Comparison of ENCODE assay signal across 24 cellular contexts in genomic region chr1:180616441-180616840, GRCh38. TPM values are rescaled to one million over a fixed set of nuclear protein-coding genes. Genes with fewer than 3 reads are reported as not detected.
"Had no signal": no experiment of that assay in that cellular context is flagged by ENCODE, and none has a peak within 500 bp of the region (broad histone marks: within the 10 kb centered on the region; RNA-seq: fewer than 3 reads in every experiment).

No MANE protein-coding gene starts in this region.

- H2AFZ ChIP-seq: parathyroid adenoma had no signal

- ATAC-seq: effector memory CD8-positive, alpha-beta T cell; left ventricle myocardium superior; naive thymus-derived CD8-positive, alpha-beta T cell; stimulated activated naive B cell treated with anti-CD40 and anti-IgM and Interleukin-4, amounts not matched to agents 10 μg/mL and 1 μg/mL and 100 μg/mL, for 72 hours had no signal

- H3K4me3 ChIP-seq: ascending aorta, heart right ventricle, sigmoid colon, spleen, thoracic aorta, upper lobe of left lung had no signal

- H3K4me3 Mint-ChIP-seq: activated naive CD4-positive, alpha-beta T cell treated with anti-CD3 and anti-CD28 coated beads, Interleukin-2, amount 50 U/mL, for 24 hours; effector memory CD8-positive, alpha-beta T cell; memory B cell; naive thymus-derived CD8-positive, alpha-beta T cell; stimulated activated naive B cell treated with anti-CD40 and anti-IgM and Interleukin-4, amounts not matched to agents 10 μg/mL and 1 μg/mL and 100 μg/mL, for 72 hours had no signal

- H3K27me3 ChIP-seq: ascending aorta, heart right ventricle, sigmoid colon, spleen, upper lobe of left lung had no signal

- H3K36me3 Mint-ChIP-seq: activated naive CD4-positive, alpha-beta T cell treated with anti-CD3 and anti-CD28 coated beads, Interleukin-2, amount 50 U/mL, for 24 hours; memory B cell; naive thymus-derived CD8-positive, alpha-beta T cell; stimulated activated naive B cell treated with anti-CD40 and anti-IgM and Interleukin-4, amounts not matched to agents 10 μg/mL and 1 μg/mL and 100 μg/mL, for 72 hours had no signal

- H3K27me3 Mint-ChIP-seq: activated naive CD4-positive, alpha-beta T cell treated with anti-CD3 and anti-CD28 coated beads, Interleukin-2, amount 50 U/mL, for 24 hours; effector memory CD8-positive, alpha-beta T cell; memory B cell; naive thymus-derived CD8-positive, alpha-beta T cell; stimulated activated naive B cell treated with anti-CD40 and anti-IgM and Interleukin-4, amounts not matched to agents 10 μg/mL and 1 μg/mL and 100 μg/mL, for 72 hours had no signal

- DNase-seq: activated CD4-positive, alpha-beta T cell treated with anti-CD3 and anti-CD28 coated beads for 1 hour; activated CD4-positive, alpha-beta T cell treated with anti-CD3 and anti-CD28 coated beads, Interleukin-2, amount 50 U/mL, for 4 hours; activated gamma-delta T cell; caudate nucleus; effector memory CD8-positive, alpha-beta T cell; heart right ventricle; kidney glomerular epithelial cell; left ventricle myocardium superior; naive thymus-derived CD8-positive, alpha-beta T cell; sigmoid colon; spleen; stimulated activated naive B cell treated with anti-CD40 and anti-IgM and Interleukin-4, amounts not matched to agents 10 μg/mL and 1 μg/mL and 100 μg/mL, for 72 hours; upper lobe of left lung; WERI-Rb-1 had no signal

- H3K79me2 ChIP-seq: parathyroid adenoma had no signal

- H3K27ac Mint-ChIP-seq: activated naive CD4-positive, alpha-beta T cell treated with anti-CD3 and anti-CD28 coated beads, Interleukin-2, amount 50 U/mL, for 24 hours; effector memory CD8-positive, alpha-beta T cell; memory B cell; naive thymus-derived CD8-positive, alpha-beta T cell; stimulated activated naive B cell treated with anti-CD40 and anti-IgM and Interleukin-4, amounts not matched to agents 10 μg/mL and 1 μg/mL and 100 μg/mL, for 72 hours had no signal

- H3K9me3 ChIP-seq: ascending aorta, heart right ventricle, sigmoid colon, spleen, thoracic aorta, upper lobe of left lung had no signal

- H3K4me1 ChIP-seq: parathyroid adenoma had no signal

- H3K9ac ChIP-seq: parathyroid adenoma had no signal

- H3K9me3 Mint-ChIP-seq: activated naive CD4-positive, alpha-beta T cell treated with anti-CD3 and anti-CD28 coated beads, Interleukin-2, amount 50 U/mL, for 24 hours; effector memory CD8-positive, alpha-beta T cell; memory B cell; naive thymus-derived CD8-positive, alpha-beta T cell; stimulated activated naive B cell treated with anti-CD40 and anti-IgM and Interleukin-4, amounts not matched to agents 10 μg/mL and 1 μg/mL and 100 μg/mL, for 72 hours had no signal

- H3K36me3 ChIP-seq: ascending aorta, heart right ventricle, sigmoid colon, spleen, thoracic aorta, upper lobe of left lung, WERI-Rb-1 had no signal

- H3K27ac ChIP-seq: ascending aorta, heart right ventricle, parathyroid adenoma, thoracic aorta, upper lobe of left lung, WERI-Rb-1 had no signal

RNA-seq across cellular contexts. Expression of gene OVAAL, which starts 57.7 kb away (rescaled TPM):
- total RNA-seq: activated CD8-positive, alpha-beta memory T cell treated with anti-CD3 and anti-CD28 coated beads for 36 hours; ascending aorta; dermis microvascular lymphatic vessel endothelial cell; mononuclear cell; naive thymus-derived CD8-positive, alpha-beta T cell; sigmoid colon; spleen; T-helper 2 cell treated with Interferon-gamma antibody and Interleukin-4, amounts not matched to agents 100 ng/mL and 5 ng/mL, for 36 hours; thoracic aorta; upper lobe of left lung had no signal
- polyA plus RNA-seq: adipose tissue; naive thymus-derived CD8-positive, alpha-beta T cell; sigmoid colon; spleen had no signal
